34 cellular contexts compared by ENCODE assay signal in genomic region chr1:20266642-20267041, GRCh38. TPM values are rescaled to one million over a fixed set of nuclear protein-coding genes. Genes with fewer than 3 reads are reported as not detected.
"Had no signal": no experiment of that assay in that cellular context is flagged by ENCODE, and none has a peak within 500 bp of the region (broad histone marks: within the 10 kb centered on the region; RNA-seq: fewer than 3 reads in every experiment).

No MANE protein-coding gene starts in this region.

- H3K36me3 Mint-ChIP-seq: activated naive CD8-positive, alpha-beta T cell treated with anti-CD3 and anti-CD28 coated beads for 36 hours had no signal

- H3K4me3 Mint-ChIP-seq: activated CD4-positive, alpha-beta T cell treated with anti-CD3 and anti-CD28 coated beads for 36 hours; activated naive CD8-positive, alpha-beta T cell treated with anti-CD3 and anti-CD28 coated beads for 36 hours; activated T-cell treated with anti-CD3 and anti-CD28 coated beads, Interleukin-2, amount 50 U/mL, for 72 hours; effector memory CD8-positive, alpha-beta T cell; memory B cell; naive thymus-derived CD8-positive, alpha-beta T cell; neural crest cell; T-helper 17 cell had no signal

- H3K79me2 ChIP-seq: hepatocyte had no signal

- H3K27ac Mint-ChIP-seq: activated CD4-positive, alpha-beta T cell treated with anti-CD3 and anti-CD28 coated beads for 36 hours; activated naive CD8-positive, alpha-beta T cell treated with anti-CD3 and anti-CD28 coated beads for 36 hours; activated T-cell treated with anti-CD3 and anti-CD28 coated beads, Interleukin-2, amount 50 U/mL, for 72 hours; effector memory CD8-positive, alpha-beta T cell; memory B cell; naive thymus-derived CD8-positive, alpha-beta T cell; T-helper 17 cell had no signal

- H3K4me1 ChIP-seq: adrenal gland, body of pancreas, gastroesophageal sphincter, spleen had no signal

- H3K27ac ChIP-seq: adrenal gland, body of pancreas, coronary artery, gastroesophageal sphincter, hepatocyte, testis, transverse colon had no signal

- H2AFZ ChIP-seq: hepatocyte had no signal

- FAIRE-seq: endothelial cell of umbilical vein, urothelium cell line had no signal

- H3K4me3 ChIP-seq: adrenal gland, body of pancreas, coronary artery, gastroesophageal sphincter, hepatocyte, spleen, testis, transverse colon had no signal

- H3K9me3 ChIP-seq: adrenal gland, body of pancreas, gastroesophageal sphincter, spleen, testis, transverse colon had no signal

- DNase-seq: activated CD4-positive, alpha-beta T cell treated with anti-CD3 and anti-CD28 coated beads for 36 hours; activated CD4-positive, alpha-beta T cell treated with anti-CD3 and anti-CD28 coated beads, Interleukin-2, amount 50 U/mL, for 4 hours; activated CD4-positive, CD25-positive, alpha-beta regulatory T cell; activated naive CD4-positive, alpha-beta T cell; activated naive CD8-positive, alpha-beta T cell treated with anti-CD3 and anti-CD28 coated beads for 36 hours; activated T-cell treated with anti-CD3 and anti-CD28 coated beads for 4 hours; activated T-cell treated with anti-CD3 and anti-CD28 coated beads, Interleukin-2, amount 50 U/mL, for 72 hours; adrenal gland; aorta; body of pancreas; effector memory CD8-positive, alpha-beta T cell; naive thymus-derived CD8-positive, alpha-beta T cell; right cardiac atrium; spleen; stimulated activated naive CD4-positive, alpha-beta T cell treated with Interleukin-2 at 50 U/mL for 16 hours; T-helper 17 cell; T1000; testis; transverse colon had no signal

- H3K4me1 Mint-ChIP-seq: activated CD4-positive, alpha-beta T cell treated with anti-CD3 and anti-CD28 coated beads for 36 hours; activated naive CD8-positive, alpha-beta T cell treated with anti-CD3 and anti-CD28 coated beads for 36 hours; memory B cell had no signal

- ATAC-seq: activated CD4-positive, alpha-beta T cell treated with anti-CD3 and anti-CD28 coated beads for 36 hours; activated T-cell treated with anti-CD3 and anti-CD28 coated beads, Interleukin-2, amount 50 U/mL, for 72 hours; body of pancreas; effector memory CD8-positive, alpha-beta T cell; gastroesophageal sphincter; naive thymus-derived CD8-positive, alpha-beta T cell; right cardiac atrium; T-helper 17 cell had no signal

- H3K36me3 ChIP-seq: adrenal gland, gastroesophageal sphincter, spleen, transverse colon had no signal

- H3K9me3 Mint-ChIP-seq: effector memory CD8-positive, alpha-beta T cell had no signal

- H3K4me2 ChIP-seq: hepatocyte had no signal

- H3K27me3 ChIP-seq: adrenal gland, body of pancreas, hepatocyte, testis, transverse colon had no signal

RNA-seq across cellular contexts. Expression of gene VWA5B1, which starts 24.0 kb away (rescaled TPM):
- total RNA-seq: activated CD4-positive, alpha-beta T cell treated with anti-CD3 and anti-CD28 coated beads for 36 hours; aorta; body of pancreas; cardiac septum; endothelial cell of umbilical vein; fibroblast of lung; fibroblast of villous mesenchyme; kidney epithelial cell; lower leg skin; naive thymus-derived CD8-positive, alpha-beta T cell; omental fat pad; pulmonary artery endothelial cell; transverse colon had no signal
- polyA plus RNA-seq: aorta, endothelial cell of umbilical vein, esophagus, fibroblast of lung, spleen had no signal
